ENCODE assay signal across 14 cellular contexts in genomic region chr5:5752844-5753243, GRCh38.
A peak's percentile ranks its signal among the peaks of the same experiment; 100 is the strongest.
DNase-seq lines count a peak whose midpoint lies in the region; ATAC-seq and TF ChIP-seq lines count a peak whose summit lies in the region.
"Had no signal": no experiment of that assay in that cellular context is flagged by ENCODE, and none has a peak within 500 bp of the region (broad histone marks: within the 10 kb centered on the region; RNA-seq: fewer than 3 reads in every experiment).

No MANE protein-coding gene starts in this region.

- WGBS in SK-N-SH (ENCODE audit: low lambda C conversion rate): 20% methylated on average over 2 of the region's 2 CpGs

- intact Hi-C loops in CD14-positive monocyte (cut with micrococcal nuclease): no loop called here

- no peak overlapping the region for H3K4me3 Mint-ChIP-seq in CD14-positive monocyte

- DNase-seq in GM19240 (ENCODE audit: insufficient read length, low spot score): peak; percentile 27
- DNase-seq in CD14-positive monocyte (ENCODE audit: low spot score): no peak
- DNase-seq in nucleus accumbens (lab: John Stamatoyannopoulos, UW): no peak
- DNase-seq in SK-N-SH: no peak
- no peak for DNase-seq in 8988T
- DNase-seq: DND-41, NCI-H1417, psoas muscle, thyroid gland had no signal

- peaks cover 0 to 6% (median 0%) of the 10 kb centered on the region in 7 donors for H3K9me3 Mint-ChIP-seq in CD14-positive monocyte

- TF ChIP-seq EP300 in SK-N-SH (IDR thresholded peaks at IDR 0.05; ENCODE audit: borderline replicate concordance in 1 of 2, low read depth in 1 of 2, low read length in 1 of 2): no peak

- H3K4me1 ChIP-seq in DOHH2 (ENCODE audit: control insufficient read depth, low read length) (peaks cover 66% of the 10 kb centered on the region), SK-N-SH (ENCODE audit: control insufficient read depth in 1 of 2, insufficient read depth in 2 of 2, low read depth in 1 of 2, low read length in 1 of 2) (no peaks in the 10 kb centered on the region; a peak in 1 of 4 replicates)
- H3K4me1 ChIP-seq: psoas muscle had no signal

- no peaks in the 10 kb centered on the region for H3K4me1 Mint-ChIP-seq in CD14-positive monocyte

- H3K9me2 ChIP-seq in DOHH2 (replicated peaks; ENCODE audit: control insufficient read depth, low read length): no peaks in the 10 kb centered on the region
- H3K9me2 ChIP-seq in SK-N-SH: no peaks in the 10 kb centered on the region

- H3K4me2 ChIP-seq in DOHH2 (ENCODE audit: low read length): peak overlapping the region; percentile 58
- H3K4me2 ChIP-seq in SK-N-SH: no peak overlapping the region
- H3K4me2 ChIP-seq: PC-9 had no signal

- POLR2A ChIA-PET in SK-N-SH (lab: Yijun Ruan, JAX): no interaction called here

- ATAC-seq in HG02623 (IDR thresholded peaks at IDR 0.05; ENCODE audit: unreplicated experiment) (peak; percentile 54), HG03432 (IDR thresholded peaks at IDR 0.05; ENCODE audit: unreplicated experiment) (peak; percentile 75)
- ATAC-seq: psoas muscle had no signal

- H3K79me2 ChIP-seq in DOHH2 (ENCODE audit: control insufficient read depth, low read length): no peaks in the 10 kb centered on the region
- H3K79me2 ChIP-seq in SK-N-SH (ENCODE audit: insufficient read depth): no peaks in the 10 kb centered on the region

- H3K36me3 ChIP-seq in DOHH2 (ENCODE audit: control insufficient read depth, low read length) (no peaks in the 10 kb centered on the region), SK-N-SH (replicated peaks in 1 of 2; ENCODE audit: control insufficient read depth in 1 of 2, insufficient read depth in 2 of 2, low read length in 1 of 2) (no peaks in the 10 kb centered on the region)
- H3K36me3 ChIP-seq: thyroid gland had no signal

- H3K4me3 ChIP-seq in DOHH2 (ENCODE audit: low read length) (peak overlapping the region; percentile 58), SK-N-SH (ENCODE audit: low read depth in 2 of 2, low read length in 1 of 2) (no peak overlapping the region)
- H3K4me3 ChIP-seq: PC-9, psoas muscle, thyroid gland had no signal

- peaks cover 0 to 1% (median 0%) of the 10 kb centered on the region in 3 donors for H3K27me3 Mint-ChIP-seq in CD14-positive monocyte (ENCODE audit: low read depth in 3 of 3)

- H4K20me1 ChIP-seq in DOHH2 (ENCODE audit: control insufficient read depth, insufficient read depth, low read depth, low read length) (no peaks in the 10 kb centered on the region), SK-N-SH (ENCODE audit: insufficient read depth) (no peaks in the 10 kb centered on the region)

- no peaks in the 10 kb centered on the region for H3K27me3 ChIP-seq in DOHH2 (ENCODE audit: control insufficient read depth, low read length)
- H3K27me3 ChIP-seq in SK-N-SH (ENCODE audit: insufficient read depth): no peaks in the 10 kb centered on the region
- H3K27me3 ChIP-seq: thyroid gland had no signal

- CTCF ChIA-PET in SK-N-SH (lab: Yijun Ruan, JAX): interaction anchor here (1.0 kb wide), 1 partner anchor 9 kb away, joined by 3 read pairs; no protein-coding TSS in a partner anchor

- TF ChIP-seq CTCF in DOHH2 (IDR thresholded peaks at IDR 0.05; ENCODE audit: low read depth, low read length, poor library complexity, severe bottlenecking) (no peak), CD14-positive monocyte (IDR thresholded peaks at IDR 0.05) (no peak), SK-N-SH (IDR thresholded peaks at IDR 0.05) (no peak)

- H2AFZ ChIP-seq in SK-N-SH (ENCODE audit: low read depth): no peak overlapping the region
- H2AFZ ChIP-seq: PC-9 had no signal

- H3F3A ChIP-seq in DOHH2 (ENCODE audit: control insufficient read depth, insufficient read depth) (peaks cover 2% of the 10 kb centered on the region; the same call in 1 of the 2 replicates), SK-N-SH (replicated peaks; ENCODE audit: insufficient read depth) (no peaks in the 10 kb centered on the region)

- no peak for TF ChIP-seq RAD21 in SK-N-SH (IDR thresholded peaks at IDR 0.05; ENCODE audit: low read length)

- no peaks in the 10 kb centered on the region for H3K36me3 Mint-ChIP-seq in CD14-positive monocyte

- H3K27ac Mint-ChIP-seq in CD14-positive monocyte: no peak overlapping the region

- H3K27ac ChIP-seq in DOHH2 (ENCODE audit: low read depth, low read length) (peak overlapping the region; percentile 64), SK-N-SH (ENCODE audit: low read depth in 2 of 2, low read length in 1 of 2) (no peak overlapping the region)
- H3K27ac ChIP-seq: PC-9, psoas muscle, thyroid gland, VCaP had no signal

- no peaks in the 10 kb centered on the region for H3K9me3 ChIP-seq in DOHH2 (ENCODE audit: control insufficient read depth, insufficient read depth, low read length)
- no peaks in the 10 kb centered on the region; the same call in 1 of the 2 replicates for H3K9me3 ChIP-seq in SK-N-SH
- H3K9me3 ChIP-seq: psoas muscle, thyroid gland had no signal

- no peak overlapping the region for H3K9ac ChIP-seq in SK-N-SH

TF ChIP-seq in SK-N-SH, 30 proteins besides CTCF, POLR2A, EP300 and RAD21:
- no peak for TF ChIP-seq IRF3 (IDR thresholded peaks at IDR 0.05; ENCODE audit: low read depth, low read length)
- no peak for TF ChIP-seq EZH2phosphoT487 (IDR thresholded peaks at IDR 0.05; ENCODE audit: borderline replicate concordance, low read depth)
- no peak for TF ChIP-seq YY1 (IDR thresholded peaks at IDR 0.05; ENCODE audit: low read depth)
